Comparison of ENCODE assay signal across 26 cellular contexts in genomic region chr14:101851183-101851582, GRCh38.
DNase-seq lines count a peak whose midpoint lies in the region; ATAC-seq and TF ChIP-seq lines count a peak whose summit lies in the region.
"Had no signal": no experiment of that assay in that cellular context is flagged by ENCODE, and none has a peak within 500 bp of the region (broad histone marks: within the 10 kb centered on the region; RNA-seq: fewer than 3 reads in every experiment).

No MANE protein-coding gene starts in this region.

- H3K4me2 ChIP-seq in OCI-LY1 (ENCODE audit: low read length) = peak overlapping the region; percentile 48
- H3K4me2 ChIP-seq: GM23338, hepatocyte had no signal

- H3K36me3 ChIP-seq in OCI-LY1 (ENCODE audit: insufficient read depth, low read length) = peaks cover 6% of the 10 kb centered on the region; the same call in 1 of the 2 replicates
- H3K36me3 ChIP-seq: gastroesophageal sphincter, tibial artery had no signal

- H2AFZ ChIP-seq in OCI-LY1 (ENCODE audit: low read length) = no peak overlapping the region
- H2AFZ ChIP-seq: GM23338, hepatocyte had no signal

- no peaks in the 10 kb centered on the region for H3K27me3 Mint-ChIP-seq in natural killer cell (ENCODE audit: low read depth in 2 of 2)
- H3K27me3 Mint-ChIP-seq in natural killer cell treated with Interleukin-12 subunit alpha and Interleukin-12 subunit beta and Interleukin-15 and Interleukin-18, amount 100 ng/mL, for 72 hours = no peaks in the 10 kb centered on the region
- H3K27me3 Mint-ChIP-seq in activated CD4-positive, alpha-beta memory T cell treated with anti-CD3 and anti-CD28 coated beads for 36 hours = no peaks in the 10 kb centered on the region
- H3K27me3 Mint-ChIP-seq: memory B cell had no signal

- POLR2A ChIA-PET in activated CD4-positive, alpha-beta memory T cell treated with anti-CD3 and anti-CD28 coated beads for 36 hours (lab: Charles Lee) = interaction anchor here (2.0 kb wide), 1 partner anchor 27 kb away, joined by 8 read pairs; no protein-coding TSS in a partner anchor

- H3K9me3 ChIP-seq in OCI-LY1 (ENCODE audit: low read length) = no peaks in the 10 kb centered on the region
- H3K9me3 ChIP-seq: BE2C, gastroesophageal sphincter, SJCRH30, tibial artery had no signal

- ATAC-seq in natural killer cell (no peak), left lobe of liver (no peak)
- no peak for ATAC-seq in natural killer cell treated with Interleukin-12 subunit alpha and Interleukin-12 subunit beta and Interleukin-15 and Interleukin-18, amount 100 ng/mL, for 72 hours
- ATAC-seq: GM23338, left colon had no signal

- no peak overlapping the region; the same call in 1 of the 2 replicates for H3K9ac ChIP-seq in OCI-LY1 (ENCODE audit: low read length)

- H3K4me3 Mint-ChIP-seq in natural killer cell = no peak overlapping the region
- H3K4me3 Mint-ChIP-seq in natural killer cell treated with Interleukin-12 subunit alpha and Interleukin-12 subunit beta and Interleukin-15 and Interleukin-18, amount 100 ng/mL, for 72 hours = no peak overlapping the region
- H3K4me3 Mint-ChIP-seq in activated CD4-positive, alpha-beta memory T cell treated with anti-CD3 and anti-CD28 coated beads for 36 hours = no peak overlapping the region
- H3K4me3 Mint-ChIP-seq: GM23338, memory B cell had no signal

- no peak for TF ChIP-seq CTCF in natural killer cell (IDR thresholded peaks at IDR 0.05)
- TF ChIP-seq CTCF in OCI-LY1 (IDR thresholded peaks at IDR 0.05; ENCODE audit: low read length) = no peak

- H3K36me3 Mint-ChIP-seq in natural killer cell = no peaks in the 10 kb centered on the region
- no peaks in the 10 kb centered on the region for H3K36me3 Mint-ChIP-seq in natural killer cell treated with Interleukin-12 subunit alpha and Interleukin-12 subunit beta and Interleukin-15 and Interleukin-18, amount 100 ng/mL, for 72 hours
- peaks cover 2% of the 10 kb centered on the region for H3K36me3 Mint-ChIP-seq in activated CD4-positive, alpha-beta memory T cell treated with anti-CD3 and anti-CD28 coated beads for 36 hours

- no peaks in the 10 kb centered on the region for H3K9me2 ChIP-seq in OCI-LY1 (ENCODE audit: low read depth, low read length)

- peak overlapping the region; percentile 70 to 97 for H3K27ac Mint-ChIP-seq in natural killer cell
- no peak overlapping the region for H3K27ac Mint-ChIP-seq in natural killer cell treated with Interleukin-12 subunit alpha and Interleukin-12 subunit beta and Interleukin-15 and Interleukin-18, amount 100 ng/mL, for 72 hours
- H3K27ac Mint-ChIP-seq in activated CD4-positive, alpha-beta memory T cell treated with anti-CD3 and anti-CD28 coated beads for 36 hours = no peak overlapping the region
- H3K27ac Mint-ChIP-seq: GM23338 had no signal

- H4K20me1 ChIP-seq in OCI-LY1 (ENCODE audit: insufficient read depth, low read length) = no peaks in the 10 kb centered on the region; the same call in 1 of the 2 replicates

- H3F3A ChIP-seq in OCI-LY1 (ENCODE audit: insufficient read depth, low read length) = no peaks in the 10 kb centered on the region

- no peaks in the 10 kb centered on the region for H3K27me3 ChIP-seq in OCI-LY1 (ENCODE audit: insufficient read depth, low read length)
- H3K27me3 ChIP-seq: BE2C, dorsolateral prefrontal cortex, gastroesophageal sphincter, hepatocyte, SJCRH30, tibial artery had no signal

- peaks cover 86% of the 10 kb centered on the region for H3K79me2 ChIP-seq in OCI-LY1 (ENCODE audit: insufficient read depth, low read length)

- CTCF ChIA-PET in activated CD4-positive, alpha-beta memory T cell treated with anti-CD3 and anti-CD28 coated beads for 36 hours (lab: Charles Lee) = interaction anchor here (0.6 to 0.8 kb wide), 2 partner anchors 76 to 80 kb away, joined by 3 read pairs; no protein-coding TSS in a partner anchor

- peaks cover 89 to 91% of the 10 kb centered on the region in 2 donors for H3K4me1 Mint-ChIP-seq in natural killer cell
- peaks cover 72 to 74% of the 10 kb centered on the region in 2 donors for H3K4me1 Mint-ChIP-seq in natural killer cell treated with Interleukin-12 subunit alpha and Interleukin-12 subunit beta and Interleukin-15 and Interleukin-18, amount 100 ng/mL, for 72 hours (ENCODE audit: low read depth in 2 of 2)
- peaks cover 85% of the 10 kb centered on the region for H3K4me1 Mint-ChIP-seq in activated CD4-positive, alpha-beta memory T cell treated with anti-CD3 and anti-CD28 coated beads for 36 hours (ENCODE audit: low read depth)

- no peak overlapping the region for H3K4me3 ChIP-seq in OCI-LY1 (ENCODE audit: low read depth, low read length, poor library complexity, severe bottlenecking)
- H3K4me3 ChIP-seq: dorsolateral prefrontal cortex, gastroesophageal sphincter, GM23338, hepatocyte, SJCRH30, tibial artery had no signal

- DNase-seq in natural killer cell (no peak), left lobe of liver (ENCODE audit: low spot score) (peak; percentile 18), NCI-H82 (lab: John Stamatoyannopoulos, UW) (no peak), middle frontal gyrus (ENCODE audit: extremely low spot score, low spot score) (no peak)
- no peak for DNase-seq in natural killer cell treated with Interleukin-12 subunit alpha and Interleukin-12 subunit beta and Interleukin-15 and Interleukin-18, amount 100 ng/mL, for 72 hours (ENCODE audit: low spot score)
- DNase-seq in activated CD4-positive, alpha-beta memory T cell treated with anti-CD3 and anti-CD28 coated beads for 36 hours = no peak
- DNase-seq: activated CD4-positive, CD25-positive, alpha-beta regulatory T cell treated with anti-CD3 and anti-CD28 coated beads, Interleukin-2, amount 50 U/mL, for 72 hours; activated effector memory CD4-positive, alpha-beta T cell treated with anti-CD3 and anti-CD28 coated beads, Interleukin-2, amount 50 U/mL, for 16 hours; BE2C; dorsolateral prefrontal cortex; IMR-90; left colon; NCI-H1048; NCI-H1694 treated with DMSO at 0.1 percent for 48 hours; NCI-H2171 treated with DMSO at 0.1 percent for 48 hours; NCI-H524; SJCRH30; small intestine; stimulated activated CD4-positive, alpha-beta T cell treated with anti-CD3 and anti-CD28 coated beads, Interleukin-1b, Interleukin-23, amount 100 ng/mL, for 48 hours; T-helper 1 cell; tibial artery had no signal

- no peaks in the 10 kb centered on the region for H3K9me3 Mint-ChIP-seq in natural killer cell
- no peaks in the 10 kb centered on the region for H3K9me3 Mint-ChIP-seq in natural killer cell treated with Interleukin-12 subunit alpha and Interleukin-12 subunit beta and Interleukin-15 and Interleukin-18, amount 100 ng/mL, for 72 hours
- H3K9me3 Mint-ChIP-seq in activated CD4-positive, alpha-beta memory T cell treated with anti-CD3 and anti-CD28 coated beads for 36 hours = no peaks in the 10 kb centered on the region
- H3K9me3 Mint-ChIP-seq: GM23338, memory B cell had no signal

- intact Hi-C loops in natural killer cell (cut with micrococcal nuclease) = no loop called here
- intact Hi-C loops in activated CD4-positive, alpha-beta memory T cell treated with anti-CD3 and anti-CD28 coated beads for 36 hours (cut with micrococcal nuclease) = no loop called here

- peak overlapping the region; percentile 73 for H3K27ac ChIP-seq in OCI-LY1 (ENCODE audit: low read depth, low read length, poor library complexity, severe bottlenecking)
- H3K27ac ChIP-seq: dorsolateral prefrontal cortex, gastroesophageal sphincter, hepatocyte, SJCRH30, tibial artery had no signal

- peaks cover 94% of the 10 kb centered on the region for H3K4me1 ChIP-seq in OCI-LY1 (ENCODE audit: insufficient read depth, low read length, severe bottlenecking)
- H3K4me1 ChIP-seq: SJCRH30 had no signal

Comparison
In these comparisons a context has a peak if more than half of its experiments do, and no peak if none do; other contexts are left out.
1. H3K27ac Mint-ChIP-seq: peak in natural killer cell (2 of 2); none in natural killer cell treated with Interleukin-12 subunit alpha and Interleukin-12 subunit beta and Interleukin-15 and Interleukin-18, amount 100 ng/mL, for 72 hours (0 of 2) and activated CD4-positive, alpha-beta memory T cell treated with anti-CD3 and anti-CD28 coated beads for 36 hours (single experiment).